Comparison of ENCODE assay signal across 9 cellular contexts in the genomic region with DNA sequence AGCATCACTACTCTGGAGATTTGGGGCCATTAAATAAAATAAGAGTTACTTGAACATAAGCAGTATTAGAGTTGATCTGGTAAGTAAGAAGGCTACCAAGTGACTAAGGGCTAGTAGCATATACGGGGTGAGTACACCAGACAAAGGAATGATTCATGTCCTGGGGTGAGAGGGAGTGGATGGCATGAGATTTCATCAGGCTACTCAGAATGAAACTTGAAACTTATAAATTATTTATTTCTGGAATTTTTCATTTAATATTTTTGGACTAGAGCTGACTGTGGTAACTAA. TPM values are rescaled to one million over a fixed set of nuclear protein-coding genes. Genes with fewer than 3 reads are reported as not detected.
A peak's percentile ranks its signal among the peaks of the same experiment; 100 is the strongest.
DNase-seq lines count a peak whose midpoint lies in the region; ATAC-seq and TF ChIP-seq lines count a peak whose summit lies in the region.
"Had no signal": no experiment of that assay in that cellular context is flagged by ENCODE, and none has a peak within 500 bp of the region (broad histone marks: within the 10 kb centered on the region; RNA-seq: fewer than 3 reads in every experiment).

No MANE protein-coding gene starts in this region.

- peaks cover 21% of the 10 kb centered on the region for H3K36me3 ChIP-seq in mesodermal cell (ENCODE audit: control insufficient read depth, insufficient read depth, low read length)

- ATAC-seq in GM18909 (IDR thresholded peaks at IDR 0.05; ENCODE audit: poor library complexity, unreplicated experiment), result no peak
- ATAC-seq in GM21576 (IDR thresholded peaks at IDR 0.05; ENCODE audit: unreplicated experiment), result no peak
- ATAC-seq in HG03442 (IDR thresholded peaks at IDR 0.05; ENCODE audit: unreplicated experiment), result no peak
- no peak for ATAC-seq in Right ventricle myocardium superior (ENCODE audit: poor library complexity)

- 17 to 50% methylated on average over 1 of the region's 1 CpG for WGBS in mesodermal cell (ENCODE audit: insufficient coverage in 2 of 2), 2 experiments

- intact Hi-C loops in Right ventricle myocardium superior (cut with DNase I), result no loop called here

- DNase-seq in AG09309 (ENCODE audit: low read depth) (peak; percentile 96), HS-5 (ENCODE audit: low read depth) (peak; percentile 81), amniotic stem cell (lab: John Stamatoyannopoulos, UW) (peak; percentile 78), Right ventricle myocardium superior (no peak)
- DNase-seq: midbrain had no signal

- peak overlapping the region; percentile 76 for H3K27ac ChIP-seq in mesodermal cell (ENCODE audit: low read depth, low read length, severe bottlenecking)

- H3K9me3 ChIP-seq in mesodermal cell (ENCODE audit: control insufficient read depth, low read length), result no peaks in the 10 kb centered on the region

- peak overlapping the region; percentile 91; the same call in 1 of the 2 replicates for H3K4me3 ChIP-seq in AG09309 (ENCODE audit: control insufficient read depth, low read depth, low read length)
- no peak overlapping the region for H3K4me3 ChIP-seq in mesodermal cell (ENCODE audit: extremely low read depth, insufficient read depth, low read length, poor library complexity, severe bottlenecking)

- no peak for TF ChIP-seq CTCF in AG09309 (IDR thresholded peaks at IDR 0.05; ENCODE audit: control insufficient read depth, insufficient read depth, low read depth, low read length, missing control alignments)

- peaks cover 15% of the 10 kb centered on the region for H3K4me1 ChIP-seq in mesodermal cell (ENCODE audit: control insufficient read depth, insufficient read depth, low read length, poor library complexity, severe bottlenecking)

RNA-seq across cellular contexts. Expression of a gene that starts 2.3 kb away (rescaled TPM):
- 21.8 TPM for polyA plus RNA-seq in mesodermal cell (2013, experiment 1 of 2)
- 19.3 TPM for polyA plus RNA-seq in mesodermal cell (2013, experiment 2 of 2)
- total RNA-seq in Right ventricle myocardium superior, result 11.4 TPM

RNA-seq across cellular contexts. Expression of a gene that starts 50.9 kb away (rescaled TPM):
- polyA plus RNA-seq in mesodermal cell (2013, experiment 1 of 2), result not detected
- polyA plus RNA-seq in mesodermal cell (2013, experiment 2 of 2), result not detected
- total RNA-seq in Right ventricle myocardium superior, result not detected
